ENCODE assay signal across 21 cellular contexts in genomic region chr4:100722866-100723459, GRCh38.
DNase-seq lines count a peak whose midpoint lies in the region; ATAC-seq, FAIRE-seq and TF ChIP-seq lines count a peak whose summit lies in the region.
"Had no signal": no experiment of that assay in that cellular context is flagged by ENCODE, and none has a peak within 500 bp of the region (broad histone marks: within the 10 kb centered on the region; RNA-seq: fewer than 3 reads in every experiment).

No MANE protein-coding gene starts in this region.

- FAIRE-seq in bronchial epithelial cell (lab: Jason Lieb, UNC), result no peak
- FAIRE-seq: D721Med had no signal

- no peaks in the 10 kb centered on the region for H3K27me3 ChIP-seq in bronchial epithelial cell (ENCODE audit: control insufficient read depth, insufficient read depth, low read length)
- H3K27me3 ChIP-seq: body of pancreas, dorsolateral prefrontal cortex, sigmoid colon, tibial nerve had no signal

- peak; percentile 92 for ATAC-seq in GM18519 (IDR thresholded peaks at IDR 0.05; ENCODE audit: low FRiP score, unreplicated experiment)
- ATAC-seq in GM21381 (IDR thresholded peaks at IDR 0.05; ENCODE audit: unreplicated experiment), result peak; percentile 73
- ATAC-seq in HG02981 (IDR thresholded peaks at IDR 0.05; ENCODE audit: unreplicated experiment), result peak; percentile 78
- ATAC-seq: body of pancreas had no signal

- no peak for TF ChIP-seq POLR2A in erythroblast (IDR thresholded peaks at IDR 0.05; ENCODE audit: low read length)

- H3K36me3 ChIP-seq in bronchial epithelial cell (ENCODE audit: control insufficient read depth, insufficient read depth, low read length), result no peaks in the 10 kb centered on the region
- H3K36me3 ChIP-seq: sigmoid colon, tibial nerve had no signal

- DNase-seq in bronchial epithelial cell (ENCODE audit: low read depth) (peak; percentile 3), T-helper 2 cell (no peak), erythroblast (lab: John Stamatoyannopoulos, UW) (no peak), NCI-H1694 treated with DMSO at 0.1 percent for 48 hours (lab: John Stamatoyannopoulos, UW) (no peak), NCI-H2227 treated with DMSO at 0.1 percent for 48 hours (lab: John Stamatoyannopoulos, UW) (no peak)
- DNase-seq: activated CD4-positive, alpha-beta T cell treated with anti-CD3 and anti-CD28 coated beads for 1 hour; activated naive CD4-positive, alpha-beta T cell treated with anti-CD3 and anti-CD28 coated beads, Interleukin-2, amount 10 ng/mL, durations not matched to agents 7 days and 5 days; body of pancreas; dorsolateral prefrontal cortex; H7; midbrain; NCI-H2107; NCI-H82; occipital lobe; sigmoid colon; stimulated activated CD4-positive, alpha-beta T cell treated with anti-CD3 and anti-CD28 coated beads, Interleukin-4, amount 100 ng/mL, for 4 hours had no signal

- no peak overlapping the region for H3K4me3 ChIP-seq in bronchial epithelial cell (ENCODE audit: low read depth, low read length)
- H3K4me3 ChIP-seq: body of pancreas, dorsolateral prefrontal cortex, sigmoid colon, tibial nerve had no signal

- no peak for TF ChIP-seq CTCF in bronchial epithelial cell (IDR thresholded peaks at IDR 0.05; ENCODE audit: insufficient read depth, low read length, severe bottlenecking)
